In the genomic region with DNA sequence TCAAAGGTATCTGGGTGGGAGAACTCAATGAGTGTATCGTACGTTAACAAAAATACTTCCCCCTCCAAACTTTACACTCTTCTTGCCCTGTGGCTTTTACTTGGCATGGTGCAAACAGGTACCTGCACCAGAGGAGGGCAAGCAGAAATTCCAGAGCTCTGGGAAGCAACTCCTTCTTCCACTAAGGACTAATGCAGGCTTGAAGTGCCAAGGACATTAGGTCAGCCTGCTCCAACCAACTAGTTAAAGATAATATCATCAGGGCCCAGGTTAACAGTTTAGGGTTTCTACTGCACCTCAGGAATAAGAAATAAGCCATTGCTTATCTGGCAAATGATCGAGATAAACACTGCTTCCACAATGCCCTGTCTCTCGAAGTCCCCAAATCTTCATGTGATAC, we compare ENCODE assay signal across 24 cellular contexts.
"Had no signal": no experiment of that assay in that cellular context is flagged by ENCODE, and none has a peak within 500 bp of the region (broad histone marks: within the 10 kb centered on the region; RNA-seq: fewer than 3 reads in every experiment).

No MANE protein-coding gene starts in this region.

- DNase-seq: IMR-90; Karpas-422; KG1; MG63; NCI-H1092; NCI-H1105 treated with DMSO at 0.1 percent for 48 hours; NCI-H1436; NCI-H187; NCI-H2029; NCI-H2081 treated with DMSO at 0.1 percent for 48 hours; NCI-H2171; NCI-H226; NCI-H446; NCI-H510A; NCI-H524 treated with DMSO at 0.1 percent for 48 hours; NCI-H69; NCI-H774; NK-92 treated with Interleukin-12 subunit alpha and Interleukin-12 subunit beta, amount 100 ng/mL, for 24 hours; PC-3; SHP77 had no signal

- ATAC-seq: HepG2, Panc1, PC-3, SK-N-SH treated with all-trans-retinoic acid at 6 μM for 48 hours had no signal

- H3K27me3 ChIP-seq: MG63 had no signal

- H3K27ac ChIP-seq: RWPE1 had no signal

- H3K9me3 ChIP-seq: MG63 had no signal

- H3K4me3 ChIP-seq: MG63 had no signal
